In genomic region chr9:16532681-16533450, GRCh38 we compare ENCODE assay signal across 15 cellular contexts.
DNase-seq lines count a peak whose midpoint lies in the region; ATAC-seq and TF ChIP-seq lines count a peak whose summit lies in the region.
"Had no signal": no experiment of that assay in that cellular context is flagged by ENCODE, and none has a peak within 500 bp of the region (broad histone marks: within the 10 kb centered on the region; RNA-seq: fewer than 3 reads in every experiment).

No MANE protein-coding gene starts in this region.

- no peak overlapping the region for H3K4me3 Mint-ChIP-seq in chondrocyte (ENCODE audit: unreplicated experiment)
- H3K4me3 Mint-ChIP-seq: effector memory CD8-positive, alpha-beta T cell had no signal

- DNase-seq in Daoy (ENCODE audit: low read depth) (peak; percentile 53), NCI-H526 (lab: John Stamatoyannopoulos, UW) (peak; percentile 41 to 61), chondrocyte (ENCODE audit: low spot score) (no peak), lung microvascular endothelial cell (ENCODE audit: low read depth in 2 of 2) (peak; percentile 66 to 92), left ventricle myocardium superior (no peak), NCI-H345 (lab: John Stamatoyannopoulos, UW) (no peak), Kasumi-1 (lab: John Stamatoyannopoulos, UW) (no peak)
- DNase-seq: amygdala; C1 segment of cervical spinal cord; effector memory CD8-positive, alpha-beta T cell; GDM1; SHP77; stomach; WERI-Rb-1 had no signal

- H3K4me1 Mint-ChIP-seq in chondrocyte (ENCODE audit: low read depth) = peaks cover 31% of the 10 kb centered on the region

- peak overlapping the region; percentile 54 for H3K27ac Mint-ChIP-seq in chondrocyte (ENCODE audit: unreplicated experiment)
- H3K27ac Mint-ChIP-seq: effector memory CD8-positive, alpha-beta T cell had no signal

- no peak for TF ChIP-seq CTCF in chondrocyte (IDR thresholded peaks at IDR 0.05)

- H3K9me3 Mint-ChIP-seq in chondrocyte (ENCODE audit: low read depth) = no peaks in the 10 kb centered on the region

- intact Hi-C loops in left ventricle myocardium superior (cut with micrococcal nuclease) = no loop called here

- no peaks in the 10 kb centered on the region for H3K36me3 Mint-ChIP-seq in chondrocyte (ENCODE audit: low read depth)

- ATAC-seq in left ventricle myocardium superior (no peak), GM19397 (IDR thresholded peaks at IDR 0.05; ENCODE audit: unreplicated experiment) (no peak)
- ATAC-seq: effector memory CD8-positive, alpha-beta T cell had no signal

- no peaks in the 10 kb centered on the region for H3K27me3 Mint-ChIP-seq in chondrocyte (ENCODE audit: low read depth)
- H3K27me3 Mint-ChIP-seq: effector memory CD8-positive, alpha-beta T cell had no signal

Comparison
In these comparisons a context has a peak if more than half of its experiments do, and no peak if none do; other contexts are left out.
1. DNase-seq: peak in Daoy (single experiment), NCI-H526 (2 of 2) and lung microvascular endothelial cell (2 of 2); none in chondrocyte (single experiment), left ventricle myocardium superior (single experiment), NCI-H345 (single experiment) and Kasumi-1 (0 of 2).